In the genomic region with DNA sequence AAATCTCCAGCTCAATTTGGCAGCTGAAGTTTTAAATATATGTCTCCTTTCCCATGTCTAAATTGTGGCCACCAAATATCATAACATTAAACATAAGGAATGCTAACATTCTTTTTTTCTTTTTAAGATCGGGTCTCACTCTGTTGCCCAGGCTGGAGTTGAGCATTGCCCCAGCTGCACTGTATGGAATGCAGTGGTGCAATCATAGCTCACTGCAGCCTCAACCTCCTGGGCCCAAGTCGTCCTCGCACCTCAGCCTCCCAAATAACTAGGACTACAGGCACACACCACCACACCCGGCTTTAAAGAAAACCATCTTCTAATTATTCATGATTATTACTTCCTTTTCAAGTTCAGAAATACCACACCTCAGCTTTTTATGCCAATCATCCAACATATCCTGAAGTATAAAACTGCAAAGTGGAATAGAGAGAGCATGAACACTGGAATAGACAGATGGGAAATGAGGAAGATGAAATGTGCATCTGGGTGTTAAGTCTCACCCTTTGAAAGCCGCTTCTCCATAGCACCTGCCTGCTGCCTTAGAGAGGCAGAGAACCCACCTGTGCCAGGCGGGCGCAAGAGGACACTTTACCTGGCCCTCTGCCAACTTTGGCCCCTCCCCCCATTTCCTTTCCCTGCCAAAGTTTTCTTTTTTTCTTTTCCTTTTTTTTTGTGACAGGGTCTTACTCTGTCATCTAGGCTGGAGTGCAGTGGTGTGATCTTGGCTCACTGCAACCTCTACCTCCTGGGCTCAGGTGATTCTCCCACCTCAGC, we compare ENCODE assay signal across 17 cellular contexts. TPM values are rescaled to one million over a fixed set of nuclear protein-coding genes. Genes with fewer than 3 reads are reported as not detected.
DNase-seq lines count a peak whose midpoint lies in the region; ATAC-seq and TF ChIP-seq lines count a peak whose summit lies in the region.
"Had no signal": no experiment of that assay in that cellular context is flagged by ENCODE, and none has a peak within 500 bp of the region (broad histone marks: within the 10 kb centered on the region; RNA-seq: fewer than 3 reads in every experiment).

No MANE protein-coding gene starts in this region.

- H3K4me1 Mint-ChIP-seq in nephron: peaks cover 53% of the 10 kb centered on the region

- TF ChIP-seq POLR2A in spleen (IDR thresholded peaks at IDR 0.05): no peak

- no peak overlapping the region for H3K4me3 ChIP-seq in Jurkat, Clone E6-1 (ENCODE audit: low read length)
- H3K4me3 ChIP-seq in spleen: no peak overlapping the region
- H3K4me3 ChIP-seq: cardiac muscle cell, heart left ventricle, ovary had no signal

- H3K27me3 Mint-ChIP-seq in nephron (ENCODE audit: low read depth): peaks cover 8% of the 10 kb centered on the region
- H3K27me3 Mint-ChIP-seq: activated T-helper 17 cell treated with anti-CD3 and anti-CD28 coated beads, Interleukin-2, amount 50 U/mL, for 72 hours had no signal

- H3K27ac ChIP-seq in spleen: no peak overlapping the region
- H3K27ac ChIP-seq: cardiac muscle cell, ovary had no signal

- peak; percentile 59 for DNase-seq in COR-L47 (lab: John Stamatoyannopoulos, UW)
- peak; percentile 6 for DNase-seq in Jurkat, Clone E6-1 (ENCODE audit: low read depth, low spot score)
- DNase-seq in RPMI8226: peak; percentile 64
- no peak for DNase-seq in spleen
- DNase-seq in globus pallidus (ENCODE audit: low spot score): no peak
- DNase-seq: effector CD8-positive, alpha-beta T cell; heart left ventricle; NCI-H226; ovary; SHP77; stimulated activated CD4-positive, alpha-beta T cell treated with anti-CD3 and anti-CD28 coated beads, Interleukin-2, amount 100 ng/mL, for 24 hours had no signal

- no peak for TF ChIP-seq CTCF in nephron (IDR thresholded peaks at IDR 0.05; ENCODE audit: unreplicated experiment in 3 of 3)
- no peak for TF ChIP-seq CTCF in spleen (IDR thresholded peaks at IDR 0.05 in 8 of 11, conservative IDR thresholded peaks at IDR 0.05 in 3 of 11)

- H3K36me3 ChIP-seq in spleen: no peaks in the 10 kb centered on the region
- H3K36me3 ChIP-seq: cardiac muscle cell, heart left ventricle, ovary had no signal

- H3K36me3 Mint-ChIP-seq in nephron (ENCODE audit: low read depth): no peaks in the 10 kb centered on the region
- H3K36me3 Mint-ChIP-seq: IgD-negative memory B cell had no signal

- WGBS in spleen, 5 donors: 83 to 91% (median 87%) methylated on average over 7 of the region's 7 CpGs

- no peak for ATAC-seq in GM21447 (IDR thresholded peaks at IDR 0.05; ENCODE audit: unreplicated experiment)
- ATAC-seq: activated T-helper 17 cell treated with anti-CD3 and anti-CD28 coated beads, Interleukin-2, amount 50 U/mL, for 72 hours; HCT116; heart left ventricle had no signal

- H3K4me1 ChIP-seq in spleen: peaks cover 0 to 38% (median 17%) of the 10 kb centered on the region in 6 donors

- peak overlapping the region in 2 of 3 experiments; percentile 10 to 21 for H3K4me3 Mint-ChIP-seq in nephron
- H3K4me3 Mint-ChIP-seq: activated T-helper 17 cell treated with anti-CD3 and anti-CD28 coated beads, Interleukin-2, amount 50 U/mL, for 72 hours had no signal

- H3K27ac Mint-ChIP-seq in nephron: peak overlapping the region in 1 of 3 experiments; percentile 43
- H3K27ac Mint-ChIP-seq: activated T-helper 17 cell treated with anti-CD3 and anti-CD28 coated beads, Interleukin-2, amount 50 U/mL, for 72 hours had no signal

- no peaks in the 10 kb centered on the region for H3K9me3 Mint-ChIP-seq in nephron
- H3K9me3 Mint-ChIP-seq: activated T-helper 17 cell treated with anti-CD3 and anti-CD28 coated beads, Interleukin-2, amount 50 U/mL, for 72 hours; IgD-negative memory B cell had no signal

- H3K27me3 ChIP-seq in spleen (replicated peaks in 1 of 7): peaks cover 0 to 42% (median 11%) of the 10 kb centered on the region in 7 donors
- H3K27me3 ChIP-seq: ovary had no signal

- no peaks in the 10 kb centered on the region for H3K9me3 ChIP-seq in spleen
- H3K9me3 ChIP-seq: heart left ventricle, ovary had no signal

- intact Hi-C loops in spleen (cut with DNase I; ENCODE audit: low total_unique reads): no loop called here

RNA-seq across cellular contexts. Expression of gene EML1, which starts 2.8 kb away (rescaled TPM):
- polyA plus RNA-seq in Jurkat, Clone E6-1 (2012; ENCODE audit: insufficient read depth, insufficient read length): 3.1 TPM
- 10 to 100 TPM in 2 of 7 donors, 1 to 10 TPM in 5; 4.6 to 15.5 (median 6.9) TPM for total RNA-seq in spleen
- 1 to 10 TPM; 1.8 to 2.2 (median 2.2) TPM for polyA plus RNA-seq in spleen
- polyA plus RNA-seq: IgD-negative memory B cell had no signal

Comparison
In these comparisons a context has a peak if more than half of its experiments do, and no peak if none do; other contexts are left out.
1. DNase-seq: peak in COR-L47 (single experiment), Jurkat, Clone E6-1 (single experiment) and RPMI8226 (single experiment); none in spleen (single experiment) and globus pallidus (single experiment).